ENCODE assay signal across 1 cellular context in the genomic region with DNA sequence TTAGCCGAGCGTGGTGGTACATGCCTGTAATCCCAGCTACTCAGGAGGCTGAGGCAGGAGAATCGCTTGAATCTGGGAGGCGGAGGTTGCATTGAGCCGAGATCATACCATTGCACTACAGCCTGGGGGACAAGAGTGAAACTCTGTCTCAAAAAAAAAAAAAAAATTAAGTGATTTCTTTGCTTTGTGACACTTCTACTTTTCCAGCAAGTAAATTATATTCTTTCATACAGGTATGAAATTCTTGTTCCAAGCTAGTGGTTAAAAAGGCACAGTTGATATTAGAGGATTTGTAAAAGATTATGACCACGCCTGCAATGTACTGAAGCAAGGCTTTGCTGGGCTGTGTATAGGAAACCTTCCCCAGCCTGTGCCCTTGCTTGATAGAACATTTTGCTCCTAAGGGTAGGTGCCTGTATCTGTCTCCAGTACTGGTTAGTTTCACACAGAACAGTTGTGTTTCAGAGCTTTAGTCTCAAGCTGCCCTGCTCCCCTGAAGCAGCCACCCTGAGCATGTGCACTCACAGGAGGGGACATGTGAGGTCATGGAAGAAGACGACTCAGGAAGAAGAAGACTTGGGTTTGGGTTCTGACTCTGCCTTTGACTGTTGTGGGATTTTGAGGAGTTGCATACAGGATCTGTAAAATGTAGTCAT.
TF ChIP-seq lines count a peak whose summit lies in the region.

No MANE protein-coding gene starts in this region.

TF ChIP-seq in SK-N-SH, 30 proteins besides CTCF, POLR2A, EP300 and RAD21 (continued from another document):
- TF ChIP-seq, protein P1, sequence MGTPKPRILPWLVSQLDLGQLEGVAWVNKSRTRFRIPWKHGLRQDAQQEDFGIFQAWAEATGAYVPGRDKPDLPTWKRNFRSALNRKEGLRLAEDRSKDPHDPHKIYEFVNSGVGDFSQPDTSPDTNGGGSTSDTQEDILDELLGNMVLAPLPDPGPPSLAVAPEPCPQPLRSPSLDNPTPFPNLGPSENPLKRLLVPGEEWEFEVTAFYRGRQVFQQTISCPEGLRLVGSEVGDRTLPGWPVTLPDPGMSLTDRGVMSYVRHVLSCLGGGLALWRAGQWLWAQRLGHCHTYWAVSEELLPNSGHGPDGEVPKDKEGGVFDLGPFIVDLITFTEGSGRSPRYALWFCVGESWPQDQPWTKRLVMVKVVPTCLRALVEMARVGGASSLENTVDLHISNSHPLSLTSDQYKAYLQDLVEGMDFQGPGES (IDR thresholded peaks at IDR 0.05; ENCODE audit: low read depth, low read length), result no peak
- TF ChIP-seq GABPA (IDR thresholded peaks at IDR 0.05; ENCODE audit: low read depth), result no peak
- TF ChIP-seq FOXJ3 (CRISPR knock-in tag; IDR thresholded peaks at IDR 0.05), result no peak
- no peak for TF ChIP-seq NFIC (IDR thresholded peaks at IDR 0.05; ENCODE audit: borderline replicate concordance)
- no peak for TF ChIP-seq CHD2 (IDR thresholded peaks at IDR 0.05; ENCODE audit: low read length, partially characterized antibody)
- TF ChIP-seq, protein P2, sequence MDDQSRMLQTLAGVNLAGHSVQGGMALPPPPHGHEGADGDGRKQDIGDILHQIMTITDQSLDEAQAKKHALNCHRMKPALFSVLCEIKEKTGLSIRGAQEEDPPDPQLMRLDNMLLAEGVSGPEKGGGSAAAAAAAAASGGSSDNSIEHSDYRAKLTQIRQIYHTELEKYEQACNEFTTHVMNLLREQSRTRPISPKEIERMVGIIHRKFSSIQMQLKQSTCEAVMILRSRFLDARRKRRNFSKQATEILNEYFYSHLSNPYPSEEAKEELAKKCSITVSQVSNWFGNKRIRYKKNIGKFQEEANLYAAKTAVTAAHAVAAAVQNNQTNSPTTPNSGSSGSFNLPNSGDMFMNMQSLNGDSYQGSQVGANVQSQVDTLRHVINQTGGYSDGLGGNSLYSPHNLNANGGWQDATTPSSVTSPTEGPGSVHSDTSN (IDR thresholded peaks at IDR 0.05), result no peak
- TF ChIP-seq TAF1 (IDR thresholded peaks at IDR 0.05; ENCODE audit: borderline replicate concordance, low read depth, low read length), result no peak
- no peak for TF ChIP-seq TEAD4 (IDR thresholded peaks at IDR 0.05; ENCODE audit: borderline replicate concordance, insufficient read depth)
- TF ChIP-seq YY1 (IDR thresholded peaks at IDR 0.05; ENCODE audit: low read depth), result no peak
- TF ChIP-seq, protein P3, sequence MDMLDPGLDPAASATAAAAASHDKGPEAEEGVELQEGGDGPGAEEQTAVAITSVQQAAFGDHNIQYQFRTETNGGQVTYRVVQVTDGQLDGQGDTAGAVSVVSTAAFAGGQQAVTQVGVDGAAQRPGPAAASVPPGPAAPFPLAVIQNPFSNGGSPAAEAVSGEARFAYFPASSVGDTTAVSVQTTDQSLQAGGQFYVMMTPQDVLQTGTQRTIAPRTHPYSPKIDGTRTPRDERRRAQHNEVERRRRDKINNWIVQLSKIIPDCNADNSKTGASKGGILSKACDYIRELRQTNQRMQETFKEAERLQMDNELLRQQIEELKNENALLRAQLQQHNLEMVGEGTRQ (IDR thresholded peaks at IDR 0.05; ENCODE audit: borderline replicate concordance, low read depth, low read length), result no peak
